Comparison of ENCODE assay signal across 1 cellular context in the genomic region with DNA sequence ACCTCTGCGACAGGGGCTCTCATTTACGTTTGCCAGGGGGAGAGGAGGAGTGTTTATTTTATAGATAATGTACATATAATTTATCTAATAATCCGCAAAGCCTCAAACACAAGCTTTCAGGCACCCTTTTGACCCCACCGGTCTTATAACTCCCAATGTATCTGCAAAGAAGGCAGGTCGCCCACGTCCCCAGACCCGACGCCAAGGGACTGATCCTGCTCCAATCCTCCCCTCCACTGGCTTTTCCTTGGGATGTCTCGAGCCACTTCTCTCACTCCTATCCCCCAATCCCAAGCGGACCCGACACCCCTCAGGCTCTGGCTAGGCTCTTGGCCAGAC.
TF ChIP-seq lines count a peak whose summit lies in the region.

No MANE protein-coding gene starts in this region.

TF ChIP-seq in SK-N-SH, 30 proteins besides CTCF, POLR2A, EP300 and RAD21 (continued from another document):
- TF ChIP-seq, protein P1, sequence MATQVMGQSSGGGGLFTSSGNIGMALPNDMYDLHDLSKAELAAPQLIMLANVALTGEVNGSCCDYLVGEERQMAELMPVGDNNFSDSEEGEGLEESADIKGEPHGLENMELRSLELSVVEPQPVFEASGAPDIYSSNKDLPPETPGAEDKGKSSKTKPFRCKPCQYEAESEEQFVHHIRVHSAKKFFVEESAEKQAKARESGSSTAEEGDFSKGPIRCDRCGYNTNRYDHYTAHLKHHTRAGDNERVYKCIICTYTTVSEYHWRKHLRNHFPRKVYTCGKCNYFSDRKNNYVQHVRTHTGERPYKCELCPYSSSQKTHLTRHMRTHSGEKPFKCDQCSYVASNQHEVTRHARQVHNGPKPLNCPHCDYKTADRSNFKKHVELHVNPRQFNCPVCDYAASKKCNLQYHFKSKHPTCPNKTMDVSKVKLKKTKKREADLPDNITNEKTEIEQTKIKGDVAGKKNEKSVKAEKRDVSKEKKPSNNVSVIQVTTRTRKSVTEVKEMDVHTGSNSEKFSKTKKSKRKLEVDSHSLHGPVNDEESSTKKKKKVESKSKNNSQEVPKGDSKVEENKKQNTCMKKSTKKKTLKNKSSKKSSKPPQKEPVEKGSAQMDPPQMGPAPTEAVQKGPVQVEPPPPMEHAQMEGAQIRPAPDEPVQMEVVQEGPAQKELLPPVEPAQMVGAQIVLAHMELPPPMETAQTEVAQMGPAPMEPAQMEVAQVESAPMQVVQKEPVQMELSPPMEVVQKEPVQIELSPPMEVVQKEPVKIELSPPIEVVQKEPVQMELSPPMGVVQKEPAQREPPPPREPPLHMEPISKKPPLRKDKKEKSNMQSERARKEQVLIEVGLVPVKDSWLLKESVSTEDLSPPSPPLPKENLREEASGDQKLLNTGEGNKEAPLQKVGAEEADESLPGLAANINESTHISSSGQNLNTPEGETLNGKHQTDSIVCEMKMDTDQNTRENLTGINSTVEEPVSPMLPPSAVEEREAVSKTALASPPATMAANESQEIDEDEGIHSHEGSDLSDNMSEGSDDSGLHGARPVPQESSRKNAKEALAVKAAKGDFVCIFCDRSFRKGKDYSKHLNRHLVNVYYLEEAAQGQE (IDR thresholded peaks at IDR 0.05; ENCODE audit: low read depth, low read length): no peak
- no peak for TF ChIP-seq SIN3A (IDR thresholded peaks at IDR 0.05; ENCODE audit: borderline replicate concordance, low read depth, low read length)
